In the genomic region with DNA sequence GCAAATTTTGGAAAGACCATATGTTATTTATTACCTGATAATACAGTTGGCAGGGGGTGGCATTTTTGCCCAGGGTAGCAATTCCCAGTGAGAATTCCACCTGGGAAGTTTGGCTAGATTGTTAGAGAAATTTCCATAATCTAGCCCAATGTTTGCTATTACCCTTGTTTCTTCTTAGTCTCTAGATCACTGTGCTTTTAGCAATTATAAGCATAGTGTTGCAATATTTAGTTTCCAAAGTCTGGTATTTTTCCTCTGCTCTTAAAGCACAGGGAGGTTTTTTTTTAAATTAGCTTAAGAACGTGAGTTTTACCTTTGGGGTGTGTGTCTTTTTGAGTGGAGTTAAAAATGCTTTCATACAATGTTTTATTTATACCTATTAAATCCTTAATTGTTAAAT, we compare ENCODE assay signal across 8 cellular contexts. TPM values are rescaled to one million over a fixed set of nuclear protein-coding genes. Genes with fewer than 3 reads are reported as not detected.
"Had no signal": no experiment of that assay in that cellular context is flagged by ENCODE, and none has a peak within 500 bp of the region (broad histone marks: within the 10 kb centered on the region; RNA-seq: fewer than 3 reads in every experiment).

No MANE protein-coding gene starts in this region.

- FAIRE-seq: HTR-8/SVneo, K562 had no signal

- DNase-seq: IMR-90, KBM-7, KG1 had no signal

- H3K27ac ChIP-seq: HL-60 had no signal

- ATAC-seq: K562 had no signal

- H3K4me3 ChIP-seq: K562 had no signal

RNA-seq across cellular contexts. Expression of a gene that starts 26.3 kb away (rescaled TPM):
- total RNA-seq: HT-29, IMR-90, K562 had no signal
- polyA plus RNA-seq: IgD-negative memory B cell, IMR-90, K562 had no signal
